In the genomic region with DNA sequence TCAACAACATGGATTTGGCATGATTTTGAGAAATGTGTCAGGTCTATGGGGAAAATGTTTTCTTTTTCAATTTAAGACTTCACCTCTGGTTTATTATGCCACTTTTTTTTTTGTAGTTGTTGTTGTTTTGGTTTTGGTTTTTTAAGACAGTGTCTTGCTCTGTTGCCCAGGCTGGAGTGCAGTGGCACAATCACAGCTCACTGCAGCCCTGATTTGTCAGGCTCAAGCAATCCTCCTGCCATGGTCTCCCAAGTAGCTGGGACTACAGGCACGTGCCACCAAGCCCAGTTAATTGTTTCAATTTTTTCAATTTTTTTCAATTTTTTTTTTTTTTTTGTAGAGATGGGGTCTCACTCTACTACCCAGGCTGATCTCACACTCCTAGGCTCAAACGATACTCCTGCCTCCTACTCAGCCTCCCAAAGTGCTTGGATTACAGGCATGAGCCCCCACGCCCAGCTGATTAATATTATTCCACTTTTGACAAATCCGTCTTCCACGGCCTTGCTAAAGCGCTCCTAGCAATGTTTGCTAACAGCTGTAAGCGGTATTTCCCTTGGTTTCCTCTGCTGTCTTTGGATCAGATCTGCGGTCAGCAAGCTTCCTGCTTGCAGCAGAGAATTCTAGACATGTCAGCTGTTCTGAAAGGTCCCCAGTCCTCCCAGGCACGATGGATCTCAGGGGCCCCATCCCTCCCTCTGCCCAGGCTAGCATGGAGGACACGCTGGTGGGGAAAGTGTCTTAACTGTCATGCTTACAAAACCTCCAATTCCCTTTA, we compare ENCODE assay signal across 8 cellular contexts. TPM values are rescaled to one million over a fixed set of nuclear protein-coding genes. Genes with fewer than 3 reads are reported as not detected.
DNase-seq lines count a peak whose midpoint lies in the region; ATAC-seq, FAIRE-seq and TF ChIP-seq lines count a peak whose summit lies in the region.

No MANE protein-coding gene starts in this region.

- peaks cover 16 to 22% of the 10 kb centered on the region in 2 experiments for H3K9me3 ChIP-seq in CD4-positive, CD25-positive, alpha-beta regulatory T cell (ENCODE audit: control insufficient read depth in 2 of 2, low read length in 2 of 2)

- H3K36me3 ChIP-seq in CD4-positive, CD25-positive, alpha-beta regulatory T cell (ENCODE audit: control insufficient read depth, insufficient read depth, low read length) = no peaks in the 10 kb centered on the region

- intact Hi-C loops in dendritic cell treated with granulocyte-macrophage colony-stimulating factor and Interleukin-4, amounts not matched to agents 40 ng/mL and 50 ng/mL, for 4 days (cut with micrococcal nuclease) = no loop called here

- peaks cover 11% of the 10 kb centered on the region for H3K4me1 ChIP-seq in CD4-positive, CD25-positive, alpha-beta regulatory T cell (ENCODE audit: control insufficient read depth, insufficient read depth, low read length, poor library complexity, severe bottlenecking)

- peaks cover 7 to 15% (median 11%) of the 10 kb centered on the region in 4 donors for H3K4me1 Mint-ChIP-seq in CD4-positive, CD25-positive, alpha-beta regulatory T cell
- H3K4me1 Mint-ChIP-seq in dendritic cell treated with granulocyte-macrophage colony-stimulating factor and Interleukin-4, amounts not matched to agents 40 ng/mL and 50 ng/mL, for 4 days (ENCODE audit: low read depth) = peaks cover 53% of the 10 kb centered on the region
- H3K4me1 Mint-ChIP-seq in nephron = peaks cover 7% of the 10 kb centered on the region

- peaks cover 0 to 19% (median 10%) of the 10 kb centered on the region in 7 donors for H3K9me3 Mint-ChIP-seq in CD4-positive, CD25-positive, alpha-beta regulatory T cell
- peaks cover 33% of the 10 kb centered on the region for H3K9me3 Mint-ChIP-seq in dendritic cell treated with granulocyte-macrophage colony-stimulating factor and Interleukin-4, amounts not matched to agents 40 ng/mL and 50 ng/mL, for 4 days
- H3K9me3 Mint-ChIP-seq in nephron = peaks cover 25% of the 10 kb centered on the region

- H3K27ac ChIP-seq in CD4-positive, CD25-positive, alpha-beta regulatory T cell (ENCODE audit: insufficient read depth, low read length, poor library complexity, severe bottlenecking) = no peak overlapping the region

- peaks cover 3% of the 10 kb centered on the region for H3K36me3 Mint-ChIP-seq in CD4-positive, CD25-positive, alpha-beta regulatory T cell
- peaks cover 31% of the 10 kb centered on the region for H3K36me3 Mint-ChIP-seq in dendritic cell treated with granulocyte-macrophage colony-stimulating factor and Interleukin-4, amounts not matched to agents 40 ng/mL and 50 ng/mL, for 4 days (ENCODE audit: low read depth)
- peaks cover 9% of the 10 kb centered on the region for H3K36me3 Mint-ChIP-seq in nephron (ENCODE audit: low read depth)

- ATAC-seq in CD4-positive, CD25-positive, alpha-beta regulatory T cell (ENCODE audit: low read depth in 2 of 2) = peak; percentile 31 to 34
- ATAC-seq in HG02884 (IDR thresholded peaks at IDR 0.05; ENCODE audit: unreplicated experiment) = no peak

- in situ Hi-C loops in G401 (cut with HindIII; ENCODE audit: low sequenced_read_pairs) = no loop called here

- H3K4me3 ChIP-seq in CD4-positive, CD25-positive, alpha-beta regulatory T cell (ENCODE audit: low read depth, low read length) = peak overlapping the region; percentile 32

- H3K27me3 ChIP-seq in CD4-positive, CD25-positive, alpha-beta regulatory T cell (ENCODE audit: control insufficient read depth, insufficient read depth, low read length) = peaks cover 3% of the 10 kb centered on the region

- H3K4me3 Mint-ChIP-seq in CD4-positive, CD25-positive, alpha-beta regulatory T cell = peak overlapping the region in 3 of 4 donors; percentile 61 to 75 (median 66)
- H3K4me3 Mint-ChIP-seq in dendritic cell treated with granulocyte-macrophage colony-stimulating factor and Interleukin-4, amounts not matched to agents 40 ng/mL and 50 ng/mL, for 4 days = peak overlapping the region; percentile 69
- peak overlapping the region in 1 of 3 experiments; percentile 30 for H3K4me3 Mint-ChIP-seq in nephron

- TF ChIP-seq CTCF in nephron (IDR thresholded peaks at IDR 0.05; ENCODE audit: unreplicated experiment in 3 of 3) = no peak

- H3K27ac Mint-ChIP-seq in CD4-positive, CD25-positive, alpha-beta regulatory T cell = peak overlapping the region in 2 of 3 donors; percentile 31 to 54
- H3K27ac Mint-ChIP-seq in dendritic cell treated with granulocyte-macrophage colony-stimulating factor and Interleukin-4, amounts not matched to agents 40 ng/mL and 50 ng/mL, for 4 days = peak overlapping the region; percentile 100
- peak overlapping the region; percentile 18 to 51 (median 35) for H3K27ac Mint-ChIP-seq in nephron

- FAIRE-seq in RCC 7860 (lab: Jason Lieb, UNC) = no peak

- DNase-seq in CD4-positive, CD25-positive, alpha-beta regulatory T cell = peak in 1 of 3 donors; percentile 46
- DNase-seq in RCC 7860 (ENCODE audit: low spot score) (peak; percentile 42), NCI-H2081 (lab: John Stamatoyannopoulos, UW) (no peak), retina (no peak), G401 (ENCODE audit: low spot score) (no peak)

- no peaks in the 10 kb centered on the region for H3K27me3 Mint-ChIP-seq in CD4-positive, CD25-positive, alpha-beta regulatory T cell
- no peaks in the 10 kb centered on the region for H3K27me3 Mint-ChIP-seq in dendritic cell treated with granulocyte-macrophage colony-stimulating factor and Interleukin-4, amounts not matched to agents 40 ng/mL and 50 ng/mL, for 4 days
- peaks cover 4% of the 10 kb centered on the region for H3K27me3 Mint-ChIP-seq in nephron (ENCODE audit: low read depth)

RNA-seq across cellular contexts. Expression of gene MILR1, which starts 7.0 kb away (rescaled TPM):
- 0.67 TPM for total RNA-seq in CD4-positive, CD25-positive, alpha-beta regulatory T cell
- polyA plus RNA-seq in CD4-positive, CD25-positive, alpha-beta regulatory T cell = not detected
- total RNA-seq in G401 (2014; rRNA removed; shearing (Covaris generic)) = not detected in 2 replicates

RNA-seq across cellular contexts. Expression of gene PECAM1, which starts 51.3 kb away (rescaled TPM):
- total RNA-seq in CD4-positive, CD25-positive, alpha-beta regulatory T cell = 8.8 TPM
- 10 to 100 TPM in 2 of 4 donors, 1 to 10 TPM in 2; 4.0 to 22.9 (median 13.3) TPM for polyA plus RNA-seq in CD4-positive, CD25-positive, alpha-beta regulatory T cell
- 0.06 TPM in 1 of 2 replicates, not detected in the other for total RNA-seq in G401 (2014; rRNA removed; shearing (Covaris generic))

RNA-seq across cellular contexts. Expression of gene POLG2, which starts 54.9 kb away (rescaled TPM):
- 49.3 TPM for total RNA-seq in CD4-positive, CD25-positive, alpha-beta regulatory T cell
- polyA plus RNA-seq in CD4-positive, CD25-positive, alpha-beta regulatory T cell = 10 to 100 TPM; 10.2 to 11.1 (median 10.2) TPM
- total RNA-seq in G401 (2014; rRNA removed; shearing (Covaris generic)) = 7.3 and 18.5 TPM in 2 replicates

Comparison
In these comparisons a context has a peak if more than half of its experiments do, and no peak if none do; other contexts are left out.
1. H3K27ac Mint-ChIP-seq: peak in every context shown above with its lines; median percentile 100 in dendritic cell treated with granulocyte-macrophage colony-stimulating factor and Interleukin-4, amounts not matched to agents 40 ng/mL and 50 ng/mL, for 4 days; 42 in CD4-positive, CD25-positive, alpha-beta regulatory T cell; 35 in nephron.